17 cellular contexts compared by ENCODE assay signal in genomic region chr4:166091146-166091545, GRCh38.
A peak's percentile ranks its signal among the peaks of the same experiment; 100 is the strongest.
DNase-seq lines count a peak whose midpoint lies in the region; TF ChIP-seq lines count a peak whose summit lies in the region.
"Had no signal": no experiment of that assay in that cellular context is flagged by ENCODE, and none has a peak within 500 bp of the region (broad histone marks: within the 10 kb centered on the region; RNA-seq: fewer than 3 reads in every experiment).

No MANE protein-coding gene starts in this region.

- H3K27ac Mint-ChIP-seq in glutamatergic neuron (ENCODE audit: unreplicated experiment) = no peak overlapping the region
- H3K27ac Mint-ChIP-seq: activated CD8-positive, alpha-beta T cell treated with anti-CD3 and anti-CD28 coated beads for 36 hours; CD4-positive, CD25-positive, alpha-beta regulatory T cell had no signal

- no peak overlapping the region for H3K4me3 Mint-ChIP-seq in glutamatergic neuron (ENCODE audit: unreplicated experiment)
- H3K4me3 Mint-ChIP-seq: activated CD8-positive, alpha-beta T cell treated with anti-CD3 and anti-CD28 coated beads for 36 hours; CD4-positive, CD25-positive, alpha-beta regulatory T cell had no signal

- TF ChIP-seq CTCF in fibroblast of mammary gland (conservative IDR thresholded peaks at IDR 0.05; ENCODE audit: control insufficient read depth, insufficient read depth, low read depth, low read length) (no peak), glutamatergic neuron (IDR thresholded peaks at IDR 0.05; ENCODE audit: partially characterized antibody, unreplicated experiment) (no peak)

- H3K4me1 Mint-ChIP-seq in glutamatergic neuron (ENCODE audit: low read depth, unreplicated experiment) = peaks cover 6% of the 10 kb centered on the region
- H3K4me1 Mint-ChIP-seq: CD4-positive, CD25-positive, alpha-beta regulatory T cell had no signal

- H3K9me3 Mint-ChIP-seq in glutamatergic neuron (ENCODE audit: unreplicated experiment) = no peaks in the 10 kb centered on the region
- H3K9me3 Mint-ChIP-seq: activated CD8-positive, alpha-beta T cell treated with anti-CD3 and anti-CD28 coated beads for 36 hours; CD4-positive, CD25-positive, alpha-beta regulatory T cell had no signal

- H3K4me3 ChIP-seq in fibroblast of mammary gland (ENCODE audit: control insufficient read depth, low read depth, low read length) = no peak overlapping the region
- H3K4me3 ChIP-seq: breast epithelium, PC-9, thoracic aorta had no signal

- no peaks in the 10 kb centered on the region for H3K27me3 Mint-ChIP-seq in glutamatergic neuron (ENCODE audit: unreplicated experiment)
- H3K27me3 Mint-ChIP-seq: activated CD8-positive, alpha-beta T cell treated with anti-CD3 and anti-CD28 coated beads for 36 hours; CD4-positive, CD25-positive, alpha-beta regulatory T cell had no signal

- no peaks in the 10 kb centered on the region for H3K36me3 Mint-ChIP-seq in glutamatergic neuron (ENCODE audit: unreplicated experiment)
- H3K36me3 Mint-ChIP-seq: CD4-positive, CD25-positive, alpha-beta regulatory T cell had no signal

- DNase-seq in DMS53 (lab: John Stamatoyannopoulos, UW) (peak; percentile 22), NCI-H1092 (lab: John Stamatoyannopoulos, UW) (peak; percentile 52), RPMI8226 (peak; percentile 5), fibroblast of mammary gland (ENCODE audit: low read depth) (peak; percentile 9), DMS79 treated with DMSO at 0.1 percent for 48 hours (lab: John Stamatoyannopoulos, UW) (no peak), SK-N-DZ (ENCODE audit: low spot score) (no peak), glutamatergic neuron (no peak), HUDEP-2 (lab: John Stamatoyannopoulos, UW; ENCODE audit: unreplicated experiment in 76 of 76) (no peak)
- DNase-seq: activated CD4-positive, CD25-positive, alpha-beta regulatory T cell treated with anti-CD3 and anti-CD28 coated beads, Interleukin-2, amount 50 U/mL, for 72 hours; activated CD8-positive, alpha-beta T cell treated with anti-CD3 and anti-CD28 coated beads for 36 hours; activated gamma-delta T cell treated with Interleukin-2 at 50 U/mL for 16 hours; activated T-cell treated with anti-CD3 and anti-CD28 coated beads for 4 hours; PC-9; SHP77 treated with DMSO at 0.1 percent for 48 hours had no signal

Comparison
In these comparisons a context has a peak if more than half of its experiments do, and no peak if none do; other contexts are left out.
1. DNase-seq: peak in DMS53 (single experiment), NCI-H1092 (single experiment), RPMI8226 (single experiment) and fibroblast of mammary gland (single experiment); none in DMS79 treated with DMSO at 0.1 percent for 48 hours (single experiment), SK-N-DZ (single experiment), glutamatergic neuron (single experiment) and HUDEP-2 (0 of 76).